Comparison of ENCODE assay signal across 8 cellular contexts in genomic region chr1:27671964-27672749, GRCh38. TPM values are rescaled to one million over a fixed set of nuclear protein-coding genes. Genes with fewer than 3 reads are reported as not detected.
DNase-seq lines count a peak whose midpoint lies in the region; ATAC-seq and TF ChIP-seq lines count a peak whose summit lies in the region.

A gene with protein sequence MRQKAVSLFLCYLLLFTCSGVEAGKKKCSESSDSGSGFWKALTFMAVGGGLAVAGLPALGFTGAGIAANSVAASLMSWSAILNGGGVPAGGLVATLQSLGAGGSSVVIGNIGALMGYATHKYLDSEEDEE (minus strand): TSS chr1:27672192. CDS start chr1:27669314, 2,878 bp downstream.

- H3K4me3 Mint-ChIP-seq in Calu3 (ENCODE audit: low read depth, unreplicated experiment), result peak within 1 kb of the TSS; percentile 78

- H3K4me3 ChIP-seq in OCI-LY3 (ENCODE audit: low read length) (peak within 1 kb of the TSS; percentile 87), epithelial cell of esophagus (ENCODE audit: low read length) (peak within 1 kb of the TSS; percentile 43)

- H3K4me2 ChIP-seq in OCI-LY3 (ENCODE audit: low read length), result peak within 1 kb of the TSS; percentile 96

- H3K9me3 Mint-ChIP-seq in Calu3 (ENCODE audit: low read depth, unreplicated experiment), result no peaks in the 10 kb centered on the region

- no peaks in the 10 kb centered on the region for H3K27me3 Mint-ChIP-seq in Calu3 (ENCODE audit: unreplicated experiment)

- no peaks in the 10 kb centered on the region for H4K20me1 ChIP-seq in OCI-LY3 (ENCODE audit: insufficient read depth, low read length)

- peak; percentile 60 for ATAC-seq in GM21367 (IDR thresholded peaks at IDR 0.05; ENCODE audit: unreplicated experiment)

- no TSS peak for BruUV-seq in Calu3 (replicated peaks; lab: Mats Ljungman, UMichigan)

- peaks cover 13% of the 10 kb centered on the region for H3K4me1 ChIP-seq in OCI-LY3 (ENCODE audit: low read length)

- no peaks in the 10 kb centered on the region for H3K9me3 ChIP-seq in OCI-LY3 (ENCODE audit: insufficient read depth, low read length)

- H3K9ac ChIP-seq in OCI-LY3 (ENCODE audit: low read length), result peak within 1 kb of the TSS; percentile 47

- H3K27ac Mint-ChIP-seq in Calu3 (ENCODE audit: unreplicated experiment), result peak within 1 kb of the TSS; percentile 92

- intact Hi-C loops in Calu3 (cut with micrococcal nuclease; ENCODE audit: unreplicated experiment), result loop anchor here (5.0 kb wide), 1 partner anchor 55 kb away; the partner anchor contains the start of gene FAM76A

- H3K79me2 ChIP-seq in OCI-LY3 (ENCODE audit: low read length), result no peaks in the 10 kb centered on the region

- peak within 1 kb of the TSS; percentile 98 for H2AFZ ChIP-seq in OCI-LY3 (ENCODE audit: low read depth, low read length)

- no peak within 1 kb of the TSS for H3K27ac ChIP-seq in OCI-LY3 (ENCODE audit: low read length)

- H3K36me3 Mint-ChIP-seq in Calu3 (ENCODE audit: insufficient read depth, unreplicated experiment), result peaks cover 10% of the 10 kb centered on the region

- TF ChIP-seq CTCF in Calu3 (IDR thresholded peaks at IDR 0.05; ENCODE audit: unreplicated experiment) (no peak), OCI-LY3 (IDR thresholded peaks at IDR 0.05; ENCODE audit: low read depth, low read length) (peak; percentile 31; the same call in 1 of the 2 replicates), epithelial cell of esophagus (IDR thresholded peaks at IDR 0.05; ENCODE audit: insufficient read depth, low read depth, low read length, missing control alignments) (peak; percentile 48)

- H3K36me3 ChIP-seq in OCI-LY3 (replicated peaks; ENCODE audit: low read depth, low read length), result no peaks in the 10 kb centered on the region

- no peaks in the 10 kb centered on the region for H3K27me3 ChIP-seq in OCI-LY3 (ENCODE audit: low read depth, low read length)

- CTCF ChIA-PET in Calu3 (lab: Charles Lee), result interaction anchor here (0.7 to 2.5 kb wide), 3 partner anchors 48 to 101 kb away, joined by 3 to 15 read pairs (median 3); partner anchors contain the start of genes FAM76A and STX12

- peaks cover 18% of the 10 kb centered on the region for H3K4me1 Mint-ChIP-seq in Calu3 (ENCODE audit: low read depth, unreplicated experiment)

- peak; percentile 82 for DNase-seq in Calu3
- DNase-seq in HuH-7.5 (ENCODE audit: low spot score), result peak; percentile 84
- peak; percentile 64 for DNase-seq in activated T-cell treated with anti-CD3 and anti-CD28 coated beads for 24 hours (ENCODE audit: low read depth)
- DNase-seq in epithelial cell of esophagus (ENCODE audit: low read depth), result peak; percentile 92
- DNase-seq in mucosa of gallbladder (ENCODE audit: low spot score), result peak; percentile 91
- peak; percentile 39 to 56 for DNase-seq in stimulated activated CD8-positive, alpha-beta memory T cell treated with anti-CD3 and anti-CD28 coated beads, Interleukin-7, amount 100 ng/mL, for 1 hour (ENCODE audit: low read depth in 2 of 2)

RNA-seq across cellular contexts. Expression of the gene that starts here (rescaled TPM):
- total RNA-seq in Calu3 (2022) (426 and 1,520 TPM in 2 replicates), mucosa of gallbladder (302 TPM)
